In the genomic region with DNA sequence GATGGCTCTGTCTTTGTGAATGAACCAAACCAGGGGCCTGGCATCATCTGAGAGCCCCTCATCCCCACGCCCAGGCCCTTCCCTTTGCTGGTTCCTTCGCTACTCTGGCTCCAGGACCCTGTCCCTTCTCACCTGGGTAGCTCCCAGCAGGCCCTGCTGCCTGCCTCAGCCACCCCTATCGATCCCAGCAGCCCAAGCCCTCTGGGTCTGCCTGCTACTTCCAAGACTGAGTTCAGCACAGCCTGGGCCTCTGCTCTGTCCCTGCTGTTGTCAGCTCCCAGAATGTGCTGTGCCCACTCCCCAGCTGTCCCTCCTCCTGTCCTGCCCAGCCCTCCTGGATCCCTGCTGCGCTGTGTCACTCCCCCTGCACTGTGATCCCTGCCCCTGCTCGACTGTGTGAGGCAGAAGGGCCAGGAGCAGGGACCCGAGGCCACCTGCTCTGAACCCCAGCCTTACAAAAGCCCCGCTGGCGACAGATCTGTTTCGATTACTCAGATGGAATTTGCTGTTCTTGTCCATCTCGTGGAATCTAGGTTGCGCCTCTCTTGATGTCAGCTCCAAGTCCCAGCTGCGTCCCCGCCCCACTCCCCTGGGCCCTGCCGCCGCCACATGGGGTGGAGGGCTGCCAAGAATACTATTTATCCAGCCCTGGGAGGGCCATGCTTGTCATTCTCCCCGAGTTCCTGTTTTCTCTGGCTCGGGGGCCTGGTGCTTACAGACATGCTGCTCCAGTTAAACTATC, we compare ENCODE assay signal across 1 cellular context.
TF ChIP-seq lines count a peak whose summit lies in the region.

No MANE protein-coding gene starts in this region.

TF ChIP-seq in GM23338, 12 proteins besides CTCF, POLR2A, EP300 and RAD21:
- no peak for TF ChIP-seq ETS1 (IDR thresholded peaks at IDR 0.05)
- no peak for TF ChIP-seq EZH2phosphoT487 (IDR thresholded peaks at IDR 0.05; ENCODE audit: unreplicated experiment)
- TF ChIP-seq, protein P1, sequence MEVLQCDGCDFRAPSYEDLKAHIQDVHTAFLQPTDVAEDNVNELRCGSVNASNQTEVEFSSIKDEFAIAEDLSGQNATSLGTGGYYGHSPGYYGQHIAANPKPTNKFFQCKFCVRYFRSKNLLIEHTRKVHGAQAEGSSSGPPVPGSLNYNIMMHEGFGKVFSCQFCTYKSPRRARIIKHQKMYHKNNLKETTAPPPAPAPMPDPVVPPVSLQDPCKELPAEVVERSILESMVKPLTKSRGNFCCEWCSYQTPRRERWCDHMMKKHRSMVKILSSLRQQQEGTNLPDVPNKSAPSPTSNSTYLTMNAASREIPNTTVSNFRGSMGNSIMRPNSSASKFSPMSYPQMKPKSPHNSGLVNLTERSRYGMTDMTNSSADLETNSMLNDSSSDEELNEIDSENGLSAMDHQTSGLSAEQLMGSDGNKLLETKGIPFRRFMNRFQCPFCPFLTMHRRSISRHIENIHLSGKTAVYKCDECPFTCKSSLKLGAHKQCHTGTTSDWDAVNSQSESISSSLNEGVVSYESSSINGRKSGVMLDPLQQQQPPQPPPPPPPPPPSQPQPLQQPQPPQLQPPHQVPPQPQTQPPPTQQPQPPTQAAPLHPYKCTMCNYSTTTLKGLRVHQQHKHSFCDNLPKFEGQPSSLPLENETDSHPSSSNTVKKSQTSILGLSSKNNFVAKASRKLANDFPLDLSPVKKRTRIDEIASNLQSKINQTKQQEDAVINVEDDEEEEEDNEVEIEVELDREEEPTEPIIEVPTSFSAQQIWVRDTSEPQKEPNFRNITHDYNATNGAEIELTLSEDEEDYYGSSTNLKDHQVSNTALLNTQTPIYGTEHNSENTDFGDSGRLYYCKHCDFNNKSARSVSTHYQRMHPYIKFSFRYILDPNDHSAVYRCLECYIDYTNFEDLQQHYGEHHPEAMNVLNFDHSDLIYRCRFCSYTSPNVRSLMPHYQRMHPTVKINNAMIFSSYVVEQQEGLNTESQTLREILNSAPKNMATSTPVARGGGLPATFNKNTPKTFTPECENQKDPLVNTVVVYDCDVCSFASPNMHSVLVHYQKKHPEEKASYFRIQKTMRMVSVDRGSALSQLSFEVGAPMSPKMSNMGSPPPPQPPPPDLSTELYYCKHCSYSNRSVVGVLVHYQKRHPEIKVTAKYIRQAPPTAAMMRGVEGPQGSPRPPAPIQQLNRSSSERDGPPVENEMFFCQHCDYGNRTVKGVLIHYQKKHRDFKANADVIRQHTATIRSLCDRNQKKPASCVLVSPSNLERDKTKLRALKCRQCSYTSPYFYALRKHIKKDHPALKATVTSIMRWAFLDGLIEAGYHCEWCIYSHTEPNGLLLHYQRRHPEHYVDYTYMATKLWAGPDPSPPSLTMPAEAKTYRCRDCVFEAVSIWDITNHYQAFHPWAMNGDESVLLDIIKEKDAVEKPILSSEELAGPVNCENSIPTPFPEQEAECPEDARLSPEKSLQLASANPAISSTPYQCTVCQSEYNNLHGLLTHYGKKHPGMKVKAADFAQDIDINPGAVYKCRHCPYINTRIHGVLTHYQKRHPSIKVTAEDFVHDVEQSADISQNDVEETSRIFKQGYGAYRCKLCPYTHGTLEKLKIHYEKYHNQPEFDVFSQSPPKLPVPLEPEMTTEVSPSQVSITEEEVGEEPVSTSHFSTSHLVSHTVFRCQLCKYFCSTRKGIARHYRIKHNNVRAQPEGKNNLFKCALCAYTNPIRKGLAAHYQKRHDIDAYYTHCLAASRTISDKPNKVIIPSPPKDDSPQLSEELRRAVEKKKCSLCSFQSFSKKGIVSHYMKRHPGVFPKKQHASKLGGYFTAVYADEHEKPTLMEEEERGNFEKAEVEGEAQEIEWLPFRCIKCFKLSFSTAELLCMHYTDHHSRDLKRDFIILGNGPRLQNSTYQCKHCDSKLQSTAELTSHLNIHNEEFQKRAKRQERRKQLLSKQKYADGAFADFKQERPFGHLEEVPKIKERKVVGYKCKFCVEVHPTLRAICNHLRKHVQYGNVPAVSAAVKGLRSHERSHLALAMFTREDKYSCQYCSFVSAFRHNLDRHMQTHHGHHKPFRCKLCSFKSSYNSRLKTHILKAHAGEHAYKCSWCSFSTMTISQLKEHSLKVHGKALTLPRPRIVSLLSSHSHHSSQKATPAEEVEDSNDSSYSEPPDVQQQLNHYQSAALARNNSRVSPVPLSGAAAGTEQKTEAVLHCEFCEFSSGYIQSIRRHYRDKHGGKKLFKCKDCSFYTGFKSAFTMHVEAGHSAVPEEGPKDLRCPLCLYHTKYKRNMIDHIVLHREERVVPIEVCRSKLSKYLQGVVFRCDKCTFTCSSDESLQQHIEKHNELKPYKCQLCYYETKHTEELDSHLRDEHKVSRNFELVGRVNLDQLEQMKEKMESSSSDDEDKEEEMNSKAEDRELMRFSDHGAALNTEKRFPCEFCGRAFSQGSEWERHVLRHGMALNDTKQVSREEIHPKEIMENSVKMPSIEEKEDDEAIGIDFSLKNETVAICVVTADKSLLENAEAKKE (CRISPR knock-in tag; IDR thresholded peaks at IDR 0.05) = no peak
- TF ChIP-seq ZNF331 (CRISPR knock-in tag; IDR thresholded peaks at IDR 0.05; ENCODE audit: low read depth) = no peak
- no peak for TF ChIP-seq EZH2 (IDR thresholded peaks at IDR 0.05; ENCODE audit: low read depth, unreplicated experiment)
- TF ChIP-seq ZNF114 (CRISPR knock-in tag; IDR thresholded peaks at IDR 0.05) = no peak
- TF ChIP-seq STAT1 (IDR thresholded peaks at IDR 0.05; ENCODE audit: unreplicated experiment) = no peak
TF ChIP-seq in GM23338: peak in this region for 0.
